In the genomic region with DNA sequence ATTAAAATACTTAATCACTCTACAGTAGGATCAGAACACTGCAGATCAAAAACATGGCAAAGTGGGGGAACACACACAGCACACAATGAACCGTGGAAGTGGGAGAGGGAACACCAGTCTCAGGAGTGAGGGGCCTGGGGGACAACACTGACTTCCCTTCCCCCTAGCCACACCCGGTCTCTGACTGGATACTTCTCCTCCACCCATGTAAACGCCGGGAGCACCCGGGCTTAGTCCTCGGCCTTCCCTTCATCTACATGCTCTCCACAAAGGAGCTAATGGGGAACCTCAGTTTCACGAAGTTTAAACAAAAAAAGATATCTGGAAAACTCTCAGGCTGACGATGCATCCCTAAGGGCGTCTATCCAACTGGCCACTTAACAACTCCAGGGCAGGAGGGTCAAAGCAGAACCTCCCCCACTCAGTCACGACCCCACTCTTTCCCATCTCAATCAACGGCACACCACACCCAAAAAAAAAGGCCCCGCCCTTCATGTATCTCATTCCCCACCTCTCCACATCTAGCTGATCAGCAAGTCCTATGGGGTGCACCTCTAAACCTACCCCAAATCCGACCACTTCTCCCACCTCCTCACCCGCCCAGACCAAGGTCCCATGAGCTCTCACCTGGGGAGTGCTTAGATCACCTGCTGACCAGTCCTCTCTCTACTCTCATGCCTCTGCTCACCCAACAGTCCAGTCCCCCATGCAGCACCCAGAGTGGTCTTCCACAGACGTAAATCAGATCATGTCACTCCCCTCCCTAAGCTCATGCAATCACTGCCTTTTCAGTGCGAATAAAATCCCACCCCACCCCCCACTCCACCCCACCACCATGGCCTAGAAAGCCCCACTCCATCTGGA, we compare ENCODE assay signal across 11 cellular contexts. TPM values are rescaled to one million over a fixed set of nuclear protein-coding genes. Genes with fewer than 3 reads are reported as not detected.
DNase-seq lines count a peak whose midpoint lies in the region; TF ChIP-seq lines count a peak whose summit lies in the region.
"Had no signal": no experiment of that assay in that cellular context is flagged by ENCODE, and none has a peak within 500 bp of the region (broad histone marks: within the 10 kb centered on the region; RNA-seq: fewer than 3 reads in every experiment).

No MANE protein-coding gene starts in this region.

- H4K20me1 ChIP-seq in PC-9 (ENCODE audit: insufficient read depth): no peaks in the 10 kb centered on the region

- H3K4me1 Mint-ChIP-seq in dendritic cell treated with granulocyte-macrophage colony-stimulating factor and Interleukin-4, amounts not matched to agents 40 ng/mL and 50 ng/mL, for 4 days (ENCODE audit: low read depth): peaks cover 86% of the 10 kb centered on the region
- H3K4me1 Mint-ChIP-seq in activated naive CD4-positive, alpha-beta T cell treated with anti-CD3 and anti-CD28 coated beads for 36 hours (ENCODE audit: low read depth): peaks cover 58% of the 10 kb centered on the region

- peaks cover 66% of the 10 kb centered on the region for H3K36me3 Mint-ChIP-seq in dendritic cell treated with granulocyte-macrophage colony-stimulating factor and Interleukin-4, amounts not matched to agents 40 ng/mL and 50 ng/mL, for 4 days (ENCODE audit: low read depth)
- H3K36me3 Mint-ChIP-seq in activated naive CD4-positive, alpha-beta T cell treated with anti-CD3 and anti-CD28 coated beads for 36 hours (ENCODE audit: low read depth): peaks cover 5% of the 10 kb centered on the region

- no peaks in the 10 kb centered on the region for H3K9me3 ChIP-seq in PC-9 (ENCODE audit: insufficient read depth, low read depth)
- H3K9me3 ChIP-seq in muscle layer of duodenum (ENCODE audit: control insufficient read depth in 1 of 2, low read length in 2 of 2): no peaks in the 10 kb centered on the region
- H3K9me3 ChIP-seq in tibial nerve: no peaks in the 10 kb centered on the region
- H3K9me3 ChIP-seq in MG63: no peaks in the 10 kb centered on the region

- TF ChIP-seq CTCF in PC-9 (conservative IDR thresholded peaks at IDR 0.05) (no peak), tibial nerve (IDR thresholded peaks at IDR 0.05) (no peak)

- no peaks in the 10 kb centered on the region for H3K9me2 ChIP-seq in PC-9 (ENCODE audit: insufficient read depth)

- peak overlapping the region; percentile 76 for H3K4me3 Mint-ChIP-seq in dendritic cell treated with granulocyte-macrophage colony-stimulating factor and Interleukin-4, amounts not matched to agents 40 ng/mL and 50 ng/mL, for 4 days
- H3K4me3 Mint-ChIP-seq in activated naive CD4-positive, alpha-beta T cell treated with anti-CD3 and anti-CD28 coated beads for 36 hours: no peak overlapping the region

- no TSS peak for BruUV-seq in PC-9 (replicated peaks; lab: Mats Ljungman, UMichigan)

- no peaks in the 10 kb centered on the region for H3K27me3 ChIP-seq in PC-9 (ENCODE audit: insufficient read depth, low read depth)
- H3K27me3 ChIP-seq in muscle layer of duodenum (ENCODE audit: low read depth, low read length): no peaks in the 10 kb centered on the region
- H3K27me3 ChIP-seq in tibial nerve: no peaks in the 10 kb centered on the region
- no peaks in the 10 kb centered on the region for H3K27me3 ChIP-seq in MG63

- WGBS in tibial nerve, 2 donors: 51% methylated on average over 16 of the region's 16 CpGs

- H3K9me3 Mint-ChIP-seq in dendritic cell treated with granulocyte-macrophage colony-stimulating factor and Interleukin-4, amounts not matched to agents 40 ng/mL and 50 ng/mL, for 4 days: no peaks in the 10 kb centered on the region
- H3K9me3 Mint-ChIP-seq in activated naive CD4-positive, alpha-beta T cell treated with anti-CD3 and anti-CD28 coated beads for 36 hours: no peaks in the 10 kb centered on the region

- peaks cover 94% of the 10 kb centered on the region for H3K79me2 ChIP-seq in PC-9 (ENCODE audit: low read depth)

- H3K27me3 Mint-ChIP-seq in dendritic cell treated with granulocyte-macrophage colony-stimulating factor and Interleukin-4, amounts not matched to agents 40 ng/mL and 50 ng/mL, for 4 days: no peaks in the 10 kb centered on the region
- no peaks in the 10 kb centered on the region for H3K27me3 Mint-ChIP-seq in activated naive CD4-positive, alpha-beta T cell treated with anti-CD3 and anti-CD28 coated beads for 36 hours (ENCODE audit: low read depth)

- DNase-seq in PC-9 (no peak), tibial nerve (ENCODE audit: low spot score in 2 of 2) (no peak), EL (no peak), NCI-H187 (lab: John Stamatoyannopoulos, UW) (no peak), MG63 (no peak)
- no peak for DNase-seq in activated naive CD4-positive, alpha-beta T cell treated with anti-CD3 and anti-CD28 coated beads for 36 hours
- DNase-seq: activated effector memory CD4-positive, alpha-beta T cell treated with anti-CD3 and anti-CD28 coated beads, Interleukin-2, amount 50 U/mL, for 16 hours; Kasumi-1; NCI-H774 had no signal

- no peak for TF ChIP-seq POLR2A in tibial nerve (IDR thresholded peaks at IDR 0.05)

- H3K4me3 ChIP-seq in PC-9 (no peak overlapping the region), muscle layer of duodenum (ENCODE audit: low read depth in 1 of 2, low read length in 2 of 2) (peak overlapping the region in 1 of 2 donors; percentile 7), tibial nerve (no peak overlapping the region), MG63 (no peak overlapping the region)

- POLR2A ChIA-PET in PC-9 (lab: Charles Lee; ENCODE audit: unreplicated experiment): no interaction called here

- H3K4me1 ChIP-seq in PC-9 (replicated peaks; ENCODE audit: insufficient read depth) (peaks cover 58% of the 10 kb centered on the region), muscle layer of duodenum (ENCODE audit: control insufficient read depth in 1 of 2, insufficient read depth in 2 of 2, low read length in 2 of 2) (peaks cover 41 to 68% of the 10 kb centered on the region in 2 donors), tibial nerve (peaks cover 0 to 100% (median 58%) of the 10 kb centered on the region in 4 donors)

- H3K4me2 ChIP-seq in PC-9: peak overlapping the region; percentile 57

- H3F3A ChIP-seq in PC-9 (ENCODE audit: insufficient read depth, low read depth): peaks cover 39% of the 10 kb centered on the region

- intact Hi-C loops in PC-9 (cut with micrococcal nuclease; ENCODE audit: unreplicated experiment): no loop called here
- intact Hi-C loops in dendritic cell treated with granulocyte-macrophage colony-stimulating factor and Interleukin-4, amounts not matched to agents 40 ng/mL and 50 ng/mL, for 4 days (cut with micrococcal nuclease): no loop called here
- intact Hi-C loops in activated naive CD4-positive, alpha-beta T cell treated with anti-CD3 and anti-CD28 coated beads for 36 hours (cut with micrococcal nuclease): no loop called here

- no peaks in the 10 kb centered on the region for H3K36me3 ChIP-seq in PC-9 (ENCODE audit: low read depth)
- peaks cover 0 to 5% of the 10 kb centered on the region in 2 donors for H3K36me3 ChIP-seq in muscle layer of duodenum (ENCODE audit: control insufficient read depth in 1 of 2, insufficient read depth in 2 of 2, low read length in 2 of 2)
- H3K36me3 ChIP-seq in tibial nerve: peaks cover 0 to 12% (median 0%) of the 10 kb centered on the region in 3 donors
- H3K36me3 ChIP-seq in MG63: peaks cover 6% of the 10 kb centered on the region

- H2AFZ ChIP-seq in PC-9: no peak overlapping the region

- H3K27ac ChIP-seq in PC-9 (peak overlapping the region; percentile 66; the same call in 1 of the 2 replicates), muscle layer of duodenum (ENCODE audit: low read length) (peak overlapping the region; percentile 85), tibial nerve (peak overlapping the region; percentile 74 to 88 (median 84))

- H3K27ac Mint-ChIP-seq in dendritic cell treated with granulocyte-macrophage colony-stimulating factor and Interleukin-4, amounts not matched to agents 40 ng/mL and 50 ng/mL, for 4 days: peak overlapping the region; percentile 96
- H3K27ac Mint-ChIP-seq in activated naive CD4-positive, alpha-beta T cell treated with anti-CD3 and anti-CD28 coated beads for 36 hours: no peak overlapping the region

- no peak for TF ChIP-seq EP300 in tibial nerve (IDR thresholded peaks at IDR 0.05)

- CTCF ChIA-PET in PC-9 (lab: Charles Lee): interaction anchor here (0.7 kb wide), 1 partner anchor 81 kb away, joined by 4 read pairs; no protein-coding TSS in a partner anchor
- CTCF ChIA-PET in activated naive CD4-positive, alpha-beta T cell treated with anti-CD3 and anti-CD28 coated beads for 36 hours (lab: Charles Lee): no interaction called here

RNA-seq across cellular contexts. Expression of gene ZDHHC7, which starts 7.4 kb away (rescaled TPM):
- total RNA-seq in PC-9 (2021) (79.3 and 85.1 TPM in 2 replicates), tibial nerve (10 to 100 TPM; 58.1 to 75.6 (median 62.6) TPM)
- 10 to 100 TPM; 16.6 to 17.9 TPM for total RNA-seq in activated naive CD4-positive, alpha-beta T cell treated with anti-CD3 and anti-CD28 coated beads for 36 hours
- total RNA-seq in MG63 (2014; rRNA removed; shearing (Covaris generic); ENCODE audit: low replicate concordance): 27.6 and 32.5 TPM in 2 replicates

RNA-seq across cellular contexts. Expression of gene KIAA0513, which starts 23.6 kb away (rescaled TPM):
- total RNA-seq in PC-9 (2021) (4.2 and 4.3 TPM in 2 replicates), tibial nerve (10 to 100 TPM in 1 of 4 donors, 1 to 10 TPM in 3; 6.9 to 13.8 (median 8.1) TPM)
- total RNA-seq in activated naive CD4-positive, alpha-beta T cell treated with anti-CD3 and anti-CD28 coated beads for 36 hours: 1 to 10 TPM; 9.7 to 9.8 TPM
- total RNA-seq in MG63 (2014; rRNA removed; shearing (Covaris generic); ENCODE audit: low replicate concordance): 4.2 and 4.4 TPM in 2 replicates
